In genomic region chr20:46544576-46544975, GRCh38 we compare ENCODE assay signal across 1 cellular context.
TF ChIP-seq lines count a peak whose summit lies in the region.

No MANE protein-coding gene starts in this region.

TF ChIP-seq in SK-N-SH, 30 proteins besides CTCF, POLR2A, EP300 and RAD21 (continued from another document):
- TF ChIP-seq NFIC (IDR thresholded peaks at IDR 0.05; ENCODE audit: borderline replicate concordance) = no peak
- TF ChIP-seq MEF2A (IDR thresholded peaks at IDR 0.05; ENCODE audit: borderline replicate concordance, low read depth) = no peak
- no peak for TF ChIP-seq USF1 (IDR thresholded peaks at IDR 0.05; ENCODE audit: borderline replicate concordance, low read depth)
